In the genomic region with DNA sequence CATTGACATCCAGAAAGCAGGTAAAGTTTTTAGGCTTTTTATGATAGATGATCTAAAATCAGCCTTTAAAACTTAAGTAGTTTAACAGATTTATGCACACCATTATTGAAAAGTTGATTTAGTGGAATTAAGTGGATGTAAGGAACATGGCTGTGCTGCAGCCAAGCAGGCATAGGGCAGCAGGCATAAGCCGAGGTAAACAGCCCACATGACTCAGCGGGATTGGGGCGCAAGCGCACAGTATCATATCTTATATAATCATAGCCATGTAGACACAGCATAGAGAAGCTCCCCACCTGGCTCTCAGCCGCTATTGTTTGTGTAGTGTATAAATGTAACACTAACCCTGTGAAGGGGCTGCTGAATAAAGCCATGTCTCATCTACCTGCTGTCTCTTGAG, we compare ENCODE assay signal across 11 cellular contexts.
A peak's percentile ranks its signal among the peaks of the same experiment; 100 is the strongest.
DNase-seq lines count a peak whose midpoint lies in the region; ATAC-seq and TF ChIP-seq lines count a peak whose summit lies in the region.
"Had no signal": no experiment of that assay in that cellular context is flagged by ENCODE, and none has a peak within 500 bp of the region (broad histone marks: within the 10 kb centered on the region; RNA-seq: fewer than 3 reads in every experiment).

No MANE protein-coding gene starts in this region.

- H3K36me3 Mint-ChIP-seq in glutamatergic neuron (ENCODE audit: unreplicated experiment): peaks cover 22% of the 10 kb centered on the region

- no peak for TF ChIP-seq CTCF in glutamatergic neuron (IDR thresholded peaks at IDR 0.05; ENCODE audit: partially characterized antibody, unreplicated experiment)

- no peaks in the 10 kb centered on the region for H3K4me1 Mint-ChIP-seq in glutamatergic neuron (ENCODE audit: low read depth, unreplicated experiment)

- H3K27ac Mint-ChIP-seq in glutamatergic neuron (ENCODE audit: unreplicated experiment): no peak overlapping the region

- peaks cover 3% of the 10 kb centered on the region for H3K27me3 Mint-ChIP-seq in glutamatergic neuron (ENCODE audit: unreplicated experiment)

- H3K9me3 Mint-ChIP-seq in glutamatergic neuron (ENCODE audit: unreplicated experiment): peaks cover 5% of the 10 kb centered on the region

- ATAC-seq in HG02973 (IDR thresholded peaks at IDR 0.05; ENCODE audit: unreplicated experiment): no peak
- ATAC-seq: gastroesophageal sphincter had no signal

- no peak overlapping the region for H3K4me3 Mint-ChIP-seq in glutamatergic neuron (ENCODE audit: unreplicated experiment)

- DNase-seq in COLO668 (lab: John Stamatoyannopoulos, UW; ENCODE audit: unreplicated experiment) (peak; percentile 57), DMS53 treated with DMSO at 0.1 percent for 48 hours (lab: John Stamatoyannopoulos, UW; ENCODE audit: unreplicated experiment) (peak; percentile 17), NCI-H69 (lab: John Stamatoyannopoulos, UW) (peak; percentile 56), glutamatergic neuron (peak; percentile 36), NCI-H2107 (lab: John Stamatoyannopoulos, UW) (no peak), activated gamma-delta T cell treated with Interleukin-2 at 50 U/mL for 16 hours (no peak), GF-D8 (lab: John Stamatoyannopoulos, UW) (no peak)
- DNase-seq: effector CD4-positive, alpha-beta T cell; upper lobe of left lung had no signal

Comparison
In these comparisons a context has a peak if more than half of its experiments do, and no peak if none do; other contexts are left out.
1. DNase-seq: peak in COLO668 (single experiment), DMS53 treated with DMSO at 0.1 percent for 48 hours (single experiment), NCI-H69 (single experiment) and glutamatergic neuron (single experiment); none in NCI-H2107 (single experiment), activated gamma-delta T cell treated with Interleukin-2 at 50 U/mL for 16 hours (single experiment) and GF-D8 (single experiment).